In genomic region chr21:38773108-38774061, GRCh38 we compare ENCODE assay signal across 11 cellular contexts. TPM values are rescaled to one million over a fixed set of nuclear protein-coding genes. Genes with fewer than 3 reads are reported as not detected.
DNase-seq lines count a peak whose midpoint lies in the region; ATAC-seq and TF ChIP-seq lines count a peak whose summit lies in the region.
"Had no signal": no experiment of that assay in that cellular context is flagged by ENCODE, and none has a peak within 500 bp of the region (broad histone marks: within the 10 kb centered on the region; RNA-seq: fewer than 3 reads in every experiment).

No MANE protein-coding gene starts in this region.

- H3K9me3 ChIP-seq in SJSA1 (replicated peaks) (no peaks in the 10 kb centered on the region), stomach (peaks cover 0 to 2% (median under 1%) of the 10 kb centered on the region in 4 donors)
- H3K9me3 ChIP-seq: colonic mucosa had no signal

- peak; percentile 19 for ATAC-seq in activated CD8-positive, alpha-beta T cell treated with anti-CD3 and anti-CD28 coated beads for 36 hours
- ATAC-seq in activated CD8-positive, alpha-beta T cell treated with anti-CD3 and anti-CD28 coated beads, Interleukin-2, amount 10 ng/mL, durations not matched to agents 7 days and 5 days: no peak
- peak; percentile 94 for ATAC-seq in foreskin keratinocyte

- no peaks in the 10 kb centered on the region for H3K36me3 ChIP-seq in SJSA1
- no peaks in the 10 kb centered on the region for H3K36me3 ChIP-seq in stomach
- H3K36me3 ChIP-seq: colonic mucosa had no signal

- TF ChIP-seq EP300 in stomach (IDR thresholded peaks at IDR 0.05): no peak

- no peak for TF ChIP-seq POLR2A in stomach (IDR thresholded peaks at IDR 0.05)

- POLR2A ChIA-PET in activated CD8-positive, alpha-beta T cell treated with anti-CD3 and anti-CD28 coated beads for 36 hours (lab: Charles Lee): no interaction called here
- POLR2A ChIA-PET in activated CD8-positive, alpha-beta T cell treated with anti-CD3 and anti-CD28 coated beads, Interleukin-2, amount 10 ng/mL, durations not matched to agents 7 days and 5 days (lab: Charles Lee): no interaction called here

- peaks cover 67% of the 10 kb centered on the region for H3K4me1 ChIP-seq in SJSA1 (replicated peaks)
- peaks cover 15% of the 10 kb centered on the region for H3K4me1 ChIP-seq in foreskin keratinocyte
- peaks cover 0 to 29% (median 15%) of the 10 kb centered on the region in 4 donors for H3K4me1 ChIP-seq in stomach
- H3K4me1 ChIP-seq: colonic mucosa had no signal

- WGBS in stomach, 5 donors: 60 to 74% (median 68%) methylated on average over 18 of the region's 18 CpGs

- peak overlapping the region; percentile 67 for H3K27ac ChIP-seq in SJSA1
- peak overlapping the region; percentile 89 for H3K27ac ChIP-seq in foreskin keratinocyte
- H3K27ac ChIP-seq in stomach: peak overlapping the region; percentile 41 to 69 (median 52)
- H3K27ac ChIP-seq: colonic mucosa, KMS-11 had no signal

- no peak overlapping the region for H3K4me3 Mint-ChIP-seq in activated CD8-positive, alpha-beta T cell treated with anti-CD3 and anti-CD28 coated beads for 36 hours
- no peak overlapping the region for H3K4me3 Mint-ChIP-seq in activated CD8-positive, alpha-beta T cell treated with anti-CD3 and anti-CD28 coated beads, Interleukin-2, amount 10 ng/mL, durations not matched to agents 7 days and 5 days

- CTCF ChIA-PET in activated CD8-positive, alpha-beta T cell treated with anti-CD3 and anti-CD28 coated beads for 36 hours (lab: Charles Lee): interaction anchor here (1.7 kb wide), 1 partner anchor 34 kb away, joined by 3 read pairs; no protein-coding TSS in a partner anchor
- CTCF ChIA-PET in activated CD8-positive, alpha-beta T cell treated with anti-CD3 and anti-CD28 coated beads, Interleukin-2, amount 10 ng/mL, durations not matched to agents 7 days and 5 days (lab: Charles Lee): interaction anchor here (1.5 kb wide), 1 partner anchor 33 kb away, joined by 3 read pairs; the partner anchor contains the start of gene ETS2

- H3K4me1 Mint-ChIP-seq in activated CD8-positive, alpha-beta T cell treated with anti-CD3 and anti-CD28 coated beads for 36 hours (ENCODE audit: low read depth): peaks cover 60% of the 10 kb centered on the region
- H3K4me1 Mint-ChIP-seq in activated CD8-positive, alpha-beta T cell treated with anti-CD3 and anti-CD28 coated beads, Interleukin-2, amount 10 ng/mL, durations not matched to agents 7 days and 5 days (ENCODE audit: low read depth): peaks cover 45% of the 10 kb centered on the region

- peaks cover 10% of the 10 kb centered on the region for H3K27me3 Mint-ChIP-seq in activated CD8-positive, alpha-beta T cell treated with anti-CD3 and anti-CD28 coated beads for 36 hours
- no peaks in the 10 kb centered on the region for H3K27me3 Mint-ChIP-seq in activated CD8-positive, alpha-beta T cell treated with anti-CD3 and anti-CD28 coated beads, Interleukin-2, amount 10 ng/mL, durations not matched to agents 7 days and 5 days (ENCODE audit: low read depth)

- intact Hi-C loops in activated CD8-positive, alpha-beta T cell treated with anti-CD3 and anti-CD28 coated beads for 36 hours (cut with micrococcal nuclease): no loop called here
- intact Hi-C loops in stomach (cut with DNase I; ENCODE audit: low total_unique reads): no loop called here

- peak; percentile 19 for DNase-seq in activated CD8-positive, alpha-beta T cell treated with anti-CD3 and anti-CD28 coated beads for 36 hours
- no peak for DNase-seq in activated CD8-positive, alpha-beta T cell treated with anti-CD3 and anti-CD28 coated beads, Interleukin-2, amount 10 ng/mL, durations not matched to agents 7 days and 5 days
- DNase-seq in SJSA1 (ENCODE audit: low read depth in 1 of 2, low spot score in 2 of 2) (peak; percentile 90 to 97), foreskin keratinocyte (peak; percentile 85 to 91), stomach (no peak), NCI-H1417 (lab: John Stamatoyannopoulos, UW) (no peak), NCI-H748 (lab: John Stamatoyannopoulos, UW; ENCODE audit: unreplicated experiment) (no peak), iPS-NIHi7 (ENCODE audit: extremely low spot score) (no peak)
- DNase-seq: colonic mucosa, DMS153 had no signal

- TF ChIP-seq CTCF in activated CD8-positive, alpha-beta T cell treated with anti-CD3 and anti-CD28 coated beads for 36 hours (IDR thresholded peaks at IDR 0.05): no peak
- TF ChIP-seq CTCF in foreskin keratinocyte (conservative IDR thresholded peaks at IDR 0.05) (no peak), stomach (IDR thresholded peaks at IDR 0.05) (no peak)

- H3K27ac Mint-ChIP-seq in activated CD8-positive, alpha-beta T cell treated with anti-CD3 and anti-CD28 coated beads for 36 hours: peak overlapping the region; percentile 53
- H3K27ac Mint-ChIP-seq in activated CD8-positive, alpha-beta T cell treated with anti-CD3 and anti-CD28 coated beads, Interleukin-2, amount 10 ng/mL, durations not matched to agents 7 days and 5 days: no peak overlapping the region

- H3K27me3 ChIP-seq in SJSA1 (replicated peaks) (no peaks in the 10 kb centered on the region), foreskin keratinocyte (no peaks in the 10 kb centered on the region), stomach (no peaks in the 10 kb centered on the region)
- H3K27me3 ChIP-seq: colonic mucosa had no signal

- H3K4me3 ChIP-seq in SJSA1 (no peak overlapping the region), stomach (no peak overlapping the region)
- H3K4me3 ChIP-seq: colonic mucosa had no signal

- peaks cover 6% of the 10 kb centered on the region for H3K36me3 Mint-ChIP-seq in activated CD8-positive, alpha-beta T cell treated with anti-CD3 and anti-CD28 coated beads for 36 hours (ENCODE audit: low read depth)
- peaks cover 2% of the 10 kb centered on the region for H3K36me3 Mint-ChIP-seq in activated CD8-positive, alpha-beta T cell treated with anti-CD3 and anti-CD28 coated beads, Interleukin-2, amount 10 ng/mL, durations not matched to agents 7 days and 5 days (ENCODE audit: low read depth)

- peaks cover 8% of the 10 kb centered on the region for H3K9me3 Mint-ChIP-seq in activated CD8-positive, alpha-beta T cell treated with anti-CD3 and anti-CD28 coated beads for 36 hours
- peaks cover 3% of the 10 kb centered on the region for H3K9me3 Mint-ChIP-seq in activated CD8-positive, alpha-beta T cell treated with anti-CD3 and anti-CD28 coated beads, Interleukin-2, amount 10 ng/mL, durations not matched to agents 7 days and 5 days (ENCODE audit: insufficient read depth)

RNA-seq across cellular contexts. Expression of gene ETS2, which starts 32.3 kb away (rescaled TPM):
- 10 to 100 TPM; 28.1 to 29.7 TPM for total RNA-seq in activated CD8-positive, alpha-beta T cell treated with anti-CD3 and anti-CD28 coated beads for 36 hours
- total RNA-seq in activated CD8-positive, alpha-beta T cell treated with anti-CD3 and anti-CD28 coated beads, Interleukin-2, amount 10 ng/mL, durations not matched to agents 7 days and 5 days: 10 to 100 TPM; 17.0 to 20.1 TPM
- 44.4 and 48.2 TPM in 2 replicates for total RNA-seq in SJSA1 (2014; rRNA removed; shearing (Covaris generic))
- total RNA-seq in foreskin keratinocyte (46.4 and 61.5 TPM in 2 replicates), stomach (10 to 100 TPM; 33.8 to 80.0 (median 44.3) TPM)
- polyA plus RNA-seq in foreskin keratinocyte (21.4 and 32.5 TPM in 2 replicates), stomach (10 to 100 TPM; 40.2 to 60.3 (median 57.0) TPM)

Comparison
In these comparisons a context has a peak if more than half of its experiments do, and no peak if none do; other contexts are left out.
1. DNase-seq: peak in activated CD8-positive, alpha-beta T cell treated with anti-CD3 and anti-CD28 coated beads for 36 hours (single experiment), SJSA1 (2 of 2) and foreskin keratinocyte (2 of 2); none in activated CD8-positive, alpha-beta T cell treated with anti-CD3 and anti-CD28 coated beads, Interleukin-2, amount 10 ng/mL, durations not matched to agents 7 days and 5 days (single experiment), stomach (single experiment), NCI-H1417 (0 of 3), NCI-H748 (single experiment) and iPS-NIHi7 (single experiment).
2. Peak in every context shown above with its lines, with median percentiles within 50 percentile points of each other: H3K27ac ChIP-seq.